ENCODE assay signal across 1 cellular context in genomic region chr14:103160321-103161053, GRCh38.
TF ChIP-seq lines count a peak whose summit lies in the region.

No MANE protein-coding gene starts in this region.

TF ChIP-seq in IMR-90, 13 proteins besides CTCF, POLR2A, EP300 and RAD21 (continued from another document):
- TF ChIP-seq RFX5 (IDR thresholded peaks at IDR 0.05; ENCODE audit: low read depth, low read length) = no peak
- no peak for TF ChIP-seq SMC3 (IDR thresholded peaks at IDR 0.05; ENCODE audit: low read depth, low read length)
- no peak for TF ChIP-seq RCOR1 (IDR thresholded peaks at IDR 0.05; ENCODE audit: insufficient replicate concordance, low read length)
- TF ChIP-seq, protein P1, sequence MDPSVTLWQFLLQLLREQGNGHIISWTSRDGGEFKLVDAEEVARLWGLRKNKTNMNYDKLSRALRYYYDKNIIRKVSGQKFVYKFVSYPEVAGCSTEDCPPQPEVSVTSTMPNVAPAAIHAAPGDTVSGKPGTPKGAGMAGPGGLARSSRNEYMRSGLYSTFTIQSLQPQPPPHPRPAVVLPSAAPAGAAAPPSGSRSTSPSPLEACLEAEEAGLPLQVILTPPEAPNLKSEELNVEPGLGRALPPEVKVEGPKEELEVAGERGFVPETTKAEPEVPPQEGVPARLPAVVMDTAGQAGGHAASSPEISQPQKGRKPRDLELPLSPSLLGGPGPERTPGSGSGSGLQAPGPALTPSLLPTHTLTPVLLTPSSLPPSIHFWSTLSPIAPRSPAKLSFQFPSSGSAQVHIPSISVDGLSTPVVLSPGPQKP (IDR thresholded peaks at IDR 0.05; ENCODE audit: borderline replicate concordance, low read depth, low read length) = no peak
- no peak for TF ChIP-seq CHD1 (IDR thresholded peaks at IDR 0.05; ENCODE audit: low read depth, low read length)
- no peak for TF ChIP-seq MAZ (IDR thresholded peaks at IDR 0.05; ENCODE audit: borderline replicate concordance, low read depth, low read length)
TF ChIP-seq in IMR-90: peak in this region for 0.
